In the genomic region with DNA sequence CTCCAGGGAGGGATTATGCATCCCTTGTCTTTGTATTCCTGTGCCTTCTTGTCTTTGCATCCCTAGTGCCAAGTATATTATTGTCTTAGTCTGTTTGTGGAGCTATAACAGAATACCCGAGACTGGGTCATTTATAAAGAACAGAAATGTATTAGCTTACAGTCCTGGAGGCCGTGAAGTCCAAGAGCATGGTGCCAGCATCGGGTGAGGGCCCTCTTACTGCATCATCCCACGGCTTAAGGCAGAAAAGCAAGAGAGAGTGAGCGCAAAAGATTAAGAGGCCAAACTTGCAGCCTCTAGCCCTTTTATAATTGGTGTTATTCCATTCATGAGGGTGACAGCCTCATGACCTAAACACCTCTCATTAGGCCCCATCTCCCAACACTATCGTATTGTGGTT, we compare ENCODE assay signal across 27 cellular contexts. TPM values are rescaled to one million over a fixed set of nuclear protein-coding genes. Genes with fewer than 3 reads are reported as not detected.
DNase-seq lines count a peak whose midpoint lies in the region; ATAC-seq and TF ChIP-seq lines count a peak whose summit lies in the region.
"Had no signal": no experiment of that assay in that cellular context is flagged by ENCODE, and none has a peak within 500 bp of the region (broad histone marks: within the 10 kb centered on the region; RNA-seq: fewer than 3 reads in every experiment).

No MANE protein-coding gene starts in this region.

- no peaks in the 10 kb centered on the region for H3K79me1 ChIP-seq in mesenchymal stem cell (replicated peaks; ENCODE audit: low read length, poor library complexity, severe bottlenecking)

- no peak overlapping the region for H2BK120ac ChIP-seq in mesenchymal stem cell (ENCODE audit: low read depth, low read length)

- peak overlapping the region; percentile 84 for H3K9ac ChIP-seq in mesenchymal stem cell (ENCODE audit: low read length)

- DNase-seq in right atrium auricular region (ENCODE audit: low spot score) (no peak), Right ventricle myocardium superior (no peak), mesenchymal stem cell (no peak), spleen (no peak), SKM-1 treated with dmso at 0.1 percent for 144 hours (lab: John Stamatoyannopoulos, UW; ENCODE audit: unreplicated experiment) (no peak)
- no peak for DNase-seq in activated T-cell treated with anti-CD3 and anti-CD28 coated beads, Interleukin-2, amount 50 U/mL, for 48 hours
- no peak for DNase-seq in central memory CD4-positive, alpha-beta T cell
- DNase-seq: activated B cell treated with CpG ODN at 0.5 μM for 24 hours; activated gamma-delta T cell treated with Interleukin-2 at 50 U/mL for 16 hours; activated naive CD8-positive, alpha-beta T cell treated with anti-CD3 and anti-CD28 coated beads, Interleukin-2, amount 10 ng/mL, durations not matched to agents 7 days and 5 days; activated T-cell treated with anti-CD3 and anti-CD28 coated beads, Interleukin-2, amount 50 U/mL, for 4 hours; AML-193; CD4-positive, alpha-beta T cell; DND-41; foreskin keratinocyte; GF-D8; kidney glomerular epithelial cell; NCI-H1105; NCI-H187; nephron progenitor cell had no signal

- no peak overlapping the region for H2BK5ac ChIP-seq in mesenchymal stem cell (ENCODE audit: low read depth, low read length, poor library complexity, severe bottlenecking)

- ATAC-seq in Right ventricle myocardium superior (ENCODE audit: poor library complexity) (no peak), HG02798 (IDR thresholded peaks at IDR 0.05; ENCODE audit: poor library complexity, unreplicated experiment) (no peak)
- ATAC-seq: A549; activated T-cell treated with anti-CD3 and anti-CD28 coated beads, Interleukin-2, amount 50 U/mL, for 4 hours; esophagus mucosa; HCT116 had no signal

- no peak overlapping the region for H2BK12ac ChIP-seq in mesenchymal stem cell (ENCODE audit: low read length in 2 of 2)

- H4K8ac ChIP-seq in mesenchymal stem cell (ENCODE audit: low read length), result no peak overlapping the region

- TF ChIP-seq POLR2A in spleen (IDR thresholded peaks at IDR 0.05), result no peak

- no peak overlapping the region for H2AFZ ChIP-seq in mesenchymal stem cell (ENCODE audit: low read depth, low read length)

- no peaks in the 10 kb centered on the region for H3K27me3 ChIP-seq in right atrium auricular region
- peaks cover 0 to 3% of the 10 kb centered on the region in 2 experiments for H3K27me3 ChIP-seq in mesenchymal stem cell (ENCODE audit: control insufficient read depth in 1 of 2, insufficient read depth in 1 of 2, low read length in 2 of 2)
- no peaks in the 10 kb centered on the region for H3K27me3 ChIP-seq in spleen (replicated peaks in 1 of 7)
- H3K27me3 ChIP-seq: foreskin keratinocyte, ovary had no signal

- peaks cover 0 to 15% of the 10 kb centered on the region in 2 donors for H3K4me1 ChIP-seq in right atrium auricular region
- H3K4me1 ChIP-seq in mesenchymal stem cell (ENCODE audit: control insufficient read depth, insufficient read depth, low read depth, low read length), result no peaks in the 10 kb centered on the region
- H3K4me1 ChIP-seq in spleen, result peaks cover 0 to 29% (median 14%) of the 10 kb centered on the region in 6 donors
- H3K4me1 ChIP-seq: A549 had no signal

- H3K23ac ChIP-seq in mesenchymal stem cell (ENCODE audit: low read length in 2 of 2), result no peak overlapping the region

- H2AK5ac ChIP-seq in mesenchymal stem cell (ENCODE audit: low read length, severe bottlenecking), result no peak overlapping the region

- H3K4me3 ChIP-seq in right atrium auricular region (no peak overlapping the region), mesenchymal stem cell (ENCODE audit: insufficient read depth in 1 of 2, low read depth in 1 of 2, low read length in 2 of 2) (no peak overlapping the region), spleen (peak overlapping the region in 1 of 8 donors; percentile 36)
- H3K4me3 ChIP-seq: A549, mucosa of descending colon, ovary had no signal

- intact Hi-C loops in Right ventricle myocardium superior (cut with DNase I) (no loop called here), spleen (cut with DNase I; ENCODE audit: low total_unique reads) (loop anchor here (10.0 kb wide), 1 partner anchor 166 kb away; a partner anchor contains a TSS)

- TF ChIP-seq CTCF in right atrium auricular region (IDR thresholded peaks at IDR 0.05) (no peak), spleen (IDR thresholded peaks at IDR 0.05 in 8 of 11, conservative IDR thresholded peaks at IDR 0.05 in 3 of 11) (no peak)

- H3K27ac ChIP-seq in right atrium auricular region, result peak overlapping the region; percentile 38 to 46
- no peak overlapping the region for H3K27ac ChIP-seq in mesenchymal stem cell (ENCODE audit: low read length, poor library complexity, severe bottlenecking)
- peak overlapping the region in 7 of 8 donors; percentile 71 to 90 (median 81) for H3K27ac ChIP-seq in spleen
- H3K27ac ChIP-seq: A549, RWPE1 had no signal

- no peak overlapping the region for H4K91ac ChIP-seq in mesenchymal stem cell (ENCODE audit: low read length)

- H2BK15ac ChIP-seq in mesenchymal stem cell (ENCODE audit: low read depth, poor library complexity, severe bottlenecking), result no peak overlapping the region

- no peak overlapping the region for H3K14ac ChIP-seq in mesenchymal stem cell (ENCODE audit: low read length in 2 of 2)

- no peak overlapping the region for H3K18ac ChIP-seq in mesenchymal stem cell (ENCODE audit: low read depth in 1 of 2, low read length in 2 of 2)

- H3K4ac ChIP-seq in mesenchymal stem cell (ENCODE audit: low read depth in 1 of 2, low read length in 2 of 2), result no peak overlapping the region

- H3K9me3 ChIP-seq in right atrium auricular region (no peaks in the 10 kb centered on the region), mesenchymal stem cell (ENCODE audit: control insufficient read depth, low read length) (no peaks in the 10 kb centered on the region), spleen (no peaks in the 10 kb centered on the region)
- H3K9me3 ChIP-seq: A549, mucosa of descending colon, ovary had no signal

- H3K36me3 ChIP-seq in right atrium auricular region, result no peaks in the 10 kb centered on the region
- no peaks in the 10 kb centered on the region for H3K36me3 ChIP-seq in mesenchymal stem cell (ENCODE audit: control insufficient read depth in 1 of 2, insufficient read depth in 2 of 2, low read depth in 1 of 2, low read length in 2 of 2)
- H3K36me3 ChIP-seq in spleen, result no peaks in the 10 kb centered on the region
- H3K36me3 ChIP-seq: ovary had no signal

- H3K4me2 ChIP-seq in mesenchymal stem cell (ENCODE audit: low read length, poor library complexity, severe bottlenecking), result no peak overlapping the region
- H3K4me2 ChIP-seq: A549 had no signal

- 95% methylated on average over 3 of the region's 6 CpGs for WGBS in mesenchymal stem cell
- WGBS in spleen, 5 donors, result 86 to 93% (median 91%) methylated on average over 6 of the region's 6 CpGs

RNA-seq across cellular contexts. Expression of a gene that starts 8.4 kb away (rescaled TPM):
- total RNA-seq in right atrium auricular region (10 to 100 TPM; 47.9 to 48.9 TPM), Right ventricle myocardium superior (68.4 TPM), spleen (100 to 1,000 TPM; 110 to 193 (median 164) TPM)
- 109 TPM for polyA plus RNA-seq in mesenchymal stem cell (2013, experiment 1 of 2)
- 99.8 TPM for polyA plus RNA-seq in mesenchymal stem cell (2013, experiment 2 of 2)
- polyA plus RNA-seq in spleen, result 10 to 100 TPM in 1 of 3 donors, 1 to 10 TPM in 2; 6.9 to 13.2 (median 7.4) TPM
